In genomic region chr6:131900231-131900630, GRCh38 we compare ENCODE assay signal across 24 cellular contexts. TPM values are rescaled to one million over a fixed set of nuclear protein-coding genes. Genes with fewer than 3 reads are reported as not detected.
A peak's percentile ranks its signal among the peaks of the same experiment; 100 is the strongest.
DNase-seq lines count a peak whose midpoint lies in the region; ATAC-seq, FAIRE-seq and TF ChIP-seq lines count a peak whose summit lies in the region.
"Had no signal": no experiment of that assay in that cellular context is flagged by ENCODE, and none has a peak within 500 bp of the region (broad histone marks: within the 10 kb centered on the region; RNA-seq: fewer than 3 reads in every experiment).

No MANE protein-coding gene starts in this region.

- DNase-seq in GM12891 (ENCODE audit: insufficient read length, low spot score) (no peak), MM.1S (peak; percentile 68), D721Med (ENCODE audit: insufficient read length, low spot score) (no peak), DMS153 treated with DMSO at 0.1 percent for 48 hours (lab: John Stamatoyannopoulos, UW; ENCODE audit: unreplicated experiment) (no peak)
- no peak for DNase-seq in stimulated activated naive B cell treated with anti-CD40 and anti-IgM and Interleukin-4, amounts not matched to agents 10 μg/mL and 1 μg/mL and 100 μg/mL, for 72 hours
- no peak for DNase-seq in activated CD4-positive, CD25-positive, alpha-beta regulatory T cell treated with anti-CD3 and anti-CD28 coated beads, Interleukin-2, amount 50 U/mL, for 72 hours
- DNase-seq: CD4-positive, CD25-positive, alpha-beta regulatory T cell; DMS79; EL; GDM1; NCI-H1048; NCI-H1417; NCI-H1694; NCI-H2029 treated with DMSO at 0.1 percent for 48 hours; NCI-H446 treated with DMSO at 0.1 percent for 48 hours; NCI-H526 treated with DMSO at 0.1 percent for 48 hours had no signal

- no peaks in the 10 kb centered on the region for H3K9me2 ChIP-seq in MM.1S (replicated peaks; ENCODE audit: insufficient read depth, low read length)

- TF ChIP-seq CTCF in MM.1S (IDR thresholded peaks at IDR 0.05; ENCODE audit: low read length) (no peak), D721Med (IDR thresholded peaks at IDR 0.05; ENCODE audit: insufficient read depth, missing control alignments) (no peak)

- H3K4me3 ChIP-seq in MM.1S (ENCODE audit: low read length): no peak overlapping the region
- H3K4me3 ChIP-seq: BLaER1, GM12878, SJSA1 had no signal

- no peak overlapping the region for H3K27ac Mint-ChIP-seq in stimulated activated naive B cell treated with anti-CD40 and anti-IgM and Interleukin-4, amounts not matched to agents 10 μg/mL and 1 μg/mL and 100 μg/mL, for 72 hours
- H3K27ac Mint-ChIP-seq: CD4-positive, CD25-positive, alpha-beta regulatory T cell; IgD-negative memory B cell had no signal

- H3K27ac ChIP-seq in MM.1S (ENCODE audit: low read length): no peak overlapping the region
- H3K27ac ChIP-seq: BLaER1, KMS-11, SJSA1 had no signal

- H3K9ac ChIP-seq in MM.1S (ENCODE audit: low read length): no peak overlapping the region
- H3K9ac ChIP-seq: BLaER1, KMS-11 had no signal

- peaks cover 14% of the 10 kb centered on the region for H3K4me1 ChIP-seq in MM.1S (ENCODE audit: low read length)
- H3K4me1 ChIP-seq: SJSA1 had no signal

- H3K27me3 ChIP-seq in MM.1S (replicated peaks; ENCODE audit: insufficient read depth, low read length): no peaks in the 10 kb centered on the region
- H3K27me3 ChIP-seq: BLaER1, SJSA1 had no signal

- H3K4me2 ChIP-seq in MM.1S (ENCODE audit: low read depth, low read length): no peak overlapping the region
- H3K4me2 ChIP-seq: BLaER1, KMS-11 had no signal

- no peaks in the 10 kb centered on the region for H3K36me3 ChIP-seq in MM.1S (replicated peaks; ENCODE audit: insufficient read depth, low read length)
- H3K36me3 ChIP-seq: BLaER1, SJSA1 had no signal

- H3K4me1 Mint-ChIP-seq in stimulated activated naive B cell treated with anti-CD40 and anti-IgM and Interleukin-4, amounts not matched to agents 10 μg/mL and 1 μg/mL and 100 μg/mL, for 72 hours: peaks cover 5 to 8% of the 10 kb centered on the region in 2 donors

- H3K36me3 Mint-ChIP-seq in stimulated activated naive B cell treated with anti-CD40 and anti-IgM and Interleukin-4, amounts not matched to agents 10 μg/mL and 1 μg/mL and 100 μg/mL, for 72 hours: peaks cover 11 to 15% of the 10 kb centered on the region in 2 donors
- H3K36me3 Mint-ChIP-seq: CD4-positive, CD25-positive, alpha-beta regulatory T cell had no signal

- no peaks in the 10 kb centered on the region for H3K9me3 ChIP-seq in MM.1S (replicated peaks; ENCODE audit: insufficient read depth, low read length)

- H4K20me1 ChIP-seq in MM.1S (ENCODE audit: insufficient read depth, low read length): no peaks in the 10 kb centered on the region
- H4K20me1 ChIP-seq: BLaER1 had no signal

- H2AFZ ChIP-seq in MM.1S (ENCODE audit: low read length): no peak overlapping the region

- H3F3A ChIP-seq in MM.1S (ENCODE audit: insufficient read depth, low read length): peaks cover 15% of the 10 kb centered on the region; the same call in 1 of the 2 replicates

- H3K4me3 Mint-ChIP-seq in stimulated activated naive B cell treated with anti-CD40 and anti-IgM and Interleukin-4, amounts not matched to agents 10 μg/mL and 1 μg/mL and 100 μg/mL, for 72 hours: no peak overlapping the region
- H3K4me3 Mint-ChIP-seq: CD4-positive, CD25-positive, alpha-beta regulatory T cell; IgD-negative memory B cell had no signal

- no peak for TF ChIP-seq POLR2A in GM12891 (IDR thresholded peaks at IDR 0.05; ENCODE audit: low read depth, low read length)

- FAIRE-seq in GM12891 (lab: Jason Lieb, UNC) (no peak), D721Med (lab: Jason Lieb, UNC) (no peak)
- FAIRE-seq: A204.1, GM12878 had no signal

- H3K9me3 Mint-ChIP-seq in stimulated activated naive B cell treated with anti-CD40 and anti-IgM and Interleukin-4, amounts not matched to agents 10 μg/mL and 1 μg/mL and 100 μg/mL, for 72 hours: peaks cover 9 to 12% of the 10 kb centered on the region in 2 donors

- no peaks in the 10 kb centered on the region for H3K79me2 ChIP-seq in MM.1S (ENCODE audit: low read length)

- peaks cover 16 to 21% of the 10 kb centered on the region in 2 donors for H3K27me3 Mint-ChIP-seq in stimulated activated naive B cell treated with anti-CD40 and anti-IgM and Interleukin-4, amounts not matched to agents 10 μg/mL and 1 μg/mL and 100 μg/mL, for 72 hours
- H3K27me3 Mint-ChIP-seq: CD4-positive, CD25-positive, alpha-beta regulatory T cell had no signal

- peak; percentile 42 for ATAC-seq in esophagus mucosa
- ATAC-seq in stimulated activated naive B cell treated with anti-CD40 and anti-IgM and Interleukin-4, amounts not matched to agents 10 μg/mL and 1 μg/mL and 100 μg/mL, for 72 hours (replicated peaks): peak; percentile 47 to 71
- ATAC-seq: GM12878, Panc1 had no signal

TF ChIP-seq in GM12891, 5 proteins besides CTCF, POLR2A, EP300 and RAD21:
- TF ChIP-seq TAF1 (IDR thresholded peaks at IDR 0.05; ENCODE audit: low read depth, low read length): no peak
- peak; percentile 7; the same call in 1 of the 2 replicates for TF ChIP-seq SPI1 (IDR thresholded peaks at IDR 0.05; ENCODE audit: low read depth, low read length)

RNA-seq across cellular contexts. Expression of gene CCN2, which starts 50.9 kb away (rescaled TPM):
- not detected for polyA plus RNA-seq in GM12891 (2012; ENCODE audit: low read depth, missing spikeins)
- 1.8 TPM for total RNA-seq in esophagus mucosa
- total RNA-seq: CD4-positive, CD25-positive, alpha-beta regulatory T cell had no signal
- polyA plus RNA-seq: CD4-positive, CD25-positive, alpha-beta regulatory T cell; IgD-negative memory B cell had no signal
